In the genomic region with DNA sequence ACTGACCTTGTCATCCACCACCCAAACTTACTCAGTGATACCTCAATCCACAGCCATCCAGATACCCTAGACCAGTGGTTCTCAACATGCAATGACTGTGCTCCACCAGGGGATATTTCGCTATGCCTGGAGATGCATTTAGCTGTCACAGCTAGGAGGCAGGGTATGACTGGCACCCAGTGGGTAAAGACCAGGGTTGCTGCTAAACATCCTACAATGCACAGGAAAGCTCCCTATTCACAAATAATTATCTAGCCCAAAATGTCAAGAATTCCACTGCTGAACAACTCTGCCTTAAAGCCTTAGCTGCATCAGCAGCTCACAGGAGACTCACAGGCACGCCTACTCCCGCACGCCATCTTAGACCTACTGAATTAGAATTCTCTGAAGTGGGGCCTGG, we compare ENCODE assay signal across 20 cellular contexts.
DNase-seq lines count a peak whose midpoint lies in the region; ATAC-seq, FAIRE-seq and TF ChIP-seq lines count a peak whose summit lies in the region.
"Had no signal": no experiment of that assay in that cellular context is flagged by ENCODE, and none has a peak within 500 bp of the region (broad histone marks: within the 10 kb centered on the region; RNA-seq: fewer than 3 reads in every experiment).

No MANE protein-coding gene starts in this region.

- H3K4me2 ChIP-seq in GM12878 (ENCODE audit: control insufficient read depth, insufficient read depth) (no peak overlapping the region), hepatocyte (peak overlapping the region; percentile 19)
- H3K4me2 ChIP-seq: KMS-11 had no signal

- H3K9me3 ChIP-seq in GM12878 (replicated peaks; ENCODE audit: control insufficient read depth, insufficient read depth, low read length), result no peaks in the 10 kb centered on the region; the same call in 2 of the 3 replicates
- H3K9me3 ChIP-seq in hepatocyte (ENCODE audit: low read depth), result no peaks in the 10 kb centered on the region
- no peaks in the 10 kb centered on the region for H3K9me3 ChIP-seq in vagina

- H3K36me3 ChIP-seq in GM12878 (ENCODE audit: control insufficient read depth in 2 of 2, insufficient read depth in 2 of 2, low read length in 1 of 2), result no peaks in the 10 kb centered on the region
- H3K36me3 ChIP-seq in hepatocyte (replicated peaks; ENCODE audit: insufficient read depth, low read depth), result no peaks in the 10 kb centered on the region
- no peaks in the 10 kb centered on the region for H3K36me3 ChIP-seq in vagina
- H3K36me3 ChIP-seq: BE2C had no signal

- POLR2A ChIA-PET in GM12878 (lab: Charles Lee), result no interaction called here

- H3K79me2 ChIP-seq in GM12878 (ENCODE audit: control insufficient read depth, insufficient read depth, low read length) (no peaks in the 10 kb centered on the region), hepatocyte (no peaks in the 10 kb centered on the region)

- 73% methylated on average over 4 of the region's 4 CpGs for WGBS in GM12878 (ENCODE audit: insufficient coverage, insufficient replicate concordance, low lambda C conversion rate, missing lambda C conversion rate)
- 98% methylated on average over 4 of the region's 4 CpGs for WGBS in hepatocyte (ENCODE audit: low lambda C conversion rate, missing lambda C conversion rate)

- no TSS peak for BruUV-seq in GM12878 (replicated peaks; lab: Mats Ljungman, UMichigan)

- H3K9ac ChIP-seq in GM12878 (ENCODE audit: control insufficient read depth, insufficient read depth, low read length), result no peak overlapping the region
- H3K9ac ChIP-seq: KMS-11 had no signal

- H3K4me3 ChIP-seq in GM12878, result no peak overlapping the region
- H3K4me3 ChIP-seq in hepatocyte, result no peak overlapping the region
- H3K4me3 ChIP-seq in vagina, result no peak overlapping the region

- peaks cover 3% of the 10 kb centered on the region for H3K4me1 ChIP-seq in GM12878 (ENCODE audit: control insufficient read depth, insufficient read depth, low read length)
- no peaks in the 10 kb centered on the region for H3K4me1 ChIP-seq in hepatocyte (ENCODE audit: insufficient read depth)
- no peaks in the 10 kb centered on the region for H3K4me1 ChIP-seq in vagina
- H3K4me1 ChIP-seq: BE2C had no signal

- CTCF ChIA-PET in GM12878 (lab: Yijun Ruan, JAX), result interaction anchor here (0.8 to 2.9 kb wide), 12 partner anchors 9 to 322 kb away, joined by 3 to 28 read pairs (median 3); partner anchors contain the start of gene GRIN2A

- no peak for TF ChIP-seq POLR2A in GM12878 (IDR thresholded peaks at IDR 0.05; ENCODE audit: low read depth, low read length)
- TF ChIP-seq POLR2A in vagina (IDR thresholded peaks at IDR 0.05), result no peak
- TF ChIP-seq POLR2A in erythroblast (IDR thresholded peaks at IDR 0.05; ENCODE audit: low read length), result no peak

- DNase-seq in GM12878 (ENCODE audit: low read depth, low spot score), result no peak
- DNase-seq in hepatocyte (ENCODE audit: low spot score), result no peak
- DNase-seq in superior temporal gyrus (ENCODE audit: extremely low spot score), result peak; percentile 50
- no peak for DNase-seq in vagina (ENCODE audit: extremely low spot score in 2 of 2)
- DNase-seq in NCI-H1436 treated with DMSO at 0.1 percent for 48 hours (lab: John Stamatoyannopoulos, UW), result no peak
- DNase-seq in amniotic stem cell (lab: John Stamatoyannopoulos, UW), result no peak
- no peak for DNase-seq in erythroblast (lab: John Stamatoyannopoulos, UW)
- DNase-seq: BE2C; CD4-positive, alpha-beta memory T cell; GOT3; NCI-H1092 treated with DMSO at 0.1 percent for 48 hours; NCI-H187 treated with DMSO at 0.1 percent for 48 hours; NCI-H2171 treated with DMSO at 0.1 percent for 48 hours; NCI-H510A; SIG-M5 had no signal

- H2AFZ ChIP-seq in GM12878 (ENCODE audit: control insufficient read depth, low read depth, low read length) (no peak overlapping the region), hepatocyte (no peak overlapping the region)

- TF ChIP-seq RAD21 in GM12878 (IDR thresholded peaks at IDR 0.05; ENCODE audit: insufficient read depth, low read depth, low read length), result peak; percentile 30; the same call in 1 of the 2 replicates

- intact Hi-C loops in GM12878 (cut with micrococcal nuclease; ENCODE audit: unreplicated experiment) (loop anchor here (5.0 kb wide), 1 partner anchor 213 kb away; the partner anchor contains the start of gene GRIN2A), vagina (cut with DNase I) (no loop called here)

- no peak for FAIRE-seq in GM12878 (lab: Jason Lieb, UNC)
- FAIRE-seq: GM12891, GM19239, HepG2 had no signal

- RAD21 ChIA-PET in GM12878 (lab: Charles Lee; ENCODE audit: unreplicated experiment), result interaction anchor here (0.5 to 2.2 kb wide), 14 partner anchors 10 to 540 kb away, joined by 3 to 16 read pairs (median 4); no protein-coding TSS in a partner anchor

- no peak overlapping the region for H3K27ac ChIP-seq in GM12878 (ENCODE audit: control insufficient read depth, insufficient read depth)
- H3K27ac ChIP-seq in hepatocyte, result peak overlapping the region; percentile 34
- H3K27ac ChIP-seq in vagina, result no peak overlapping the region
- H3K27ac ChIP-seq: KMS-11 had no signal

- ATAC-seq in GM12878, result peak; percentile 58
- ATAC-seq: HepG2 had no signal

- TF ChIP-seq CTCF in GM12874 (IDR thresholded peaks at IDR 0.05; ENCODE audit: insufficient read depth, low read depth, low read length) (peak; percentile 14; the same call in 1 of the 2 replicates), GM12878 (IDR thresholded peaks at IDR 0.05 in 2 of 3, conservative IDR thresholded peaks at IDR 0.05 in 1 of 3; ENCODE audit: control insufficient read depth in 2 of 3, extremely low read depth in 1 of 3, insufficient read depth in 1 of 3, low read depth in 3 of 3, low read length in 3 of 3) (peak in 2 of 3 experiments; percentile 10 to 20; a peak in 2 of 6 replicates), hepatocyte (IDR thresholded peaks at IDR 0.05; ENCODE audit: poor library complexity) (no peak), vagina (IDR thresholded peaks at IDR 0.05) (no peak)

- SMC1A ChIA-PET in GM12878 (lab: Charles Lee; ENCODE audit: uncharacterized antibody, unreplicated experiment), result interaction anchor here (0.9 to 3.2 kb wide), 17 partner anchors 9 to 220 kb away, joined by 3 to 28 read pairs (median 4); no protein-coding TSS in a partner anchor

- TF ChIP-seq EP300 in GM12878 (IDR thresholded peaks at IDR 0.05; ENCODE audit: borderline replicate concordance in 1 of 2, control insufficient read depth in 1 of 2, low read depth in 2 of 2, low read length in 2 of 2), result no peak

- no peaks in the 10 kb centered on the region for H3K9me2 ChIP-seq in hepatocyte (replicated peaks; ENCODE audit: insufficient read depth)

- no peaks in the 10 kb centered on the region for H3K27me3 ChIP-seq in GM12878 (replicated peaks in 1 of 2; ENCODE audit: control insufficient read depth in 2 of 2, insufficient read depth in 2 of 2, low read length in 1 of 2)
- no peaks in the 10 kb centered on the region for H3K27me3 ChIP-seq in hepatocyte
- H3K27me3 ChIP-seq in vagina, result no peaks in the 10 kb centered on the region
- H3K27me3 ChIP-seq: BE2C had no signal

- in situ Hi-C loops in GM12878 (cut with MboI), result no loop called here

- H4K20me1 ChIP-seq in GM12878 (ENCODE audit: control insufficient read depth, insufficient read depth), result no peaks in the 10 kb centered on the region
- H4K20me1 ChIP-seq in hepatocyte (ENCODE audit: insufficient read depth, poor library complexity, severe bottlenecking), result no peaks in the 10 kb centered on the region

TF ChIP-seq in GM12878, 131 proteins besides CTCF, POLR2A, EP300 and RAD21:
- no peak for TF ChIP-seq NFYA (IDR thresholded peaks at IDR 0.05; ENCODE audit: borderline replicate concordance, low read depth, low read length)
- 0 out of 2 replicates have a peak, but pooled peaks have one; percentile 6 for TF ChIP-seq SMC3 (IDR thresholded peaks at IDR 0.05; ENCODE audit: borderline replicate concordance, low read length)
- TF ChIP-seq, protein P1, sequence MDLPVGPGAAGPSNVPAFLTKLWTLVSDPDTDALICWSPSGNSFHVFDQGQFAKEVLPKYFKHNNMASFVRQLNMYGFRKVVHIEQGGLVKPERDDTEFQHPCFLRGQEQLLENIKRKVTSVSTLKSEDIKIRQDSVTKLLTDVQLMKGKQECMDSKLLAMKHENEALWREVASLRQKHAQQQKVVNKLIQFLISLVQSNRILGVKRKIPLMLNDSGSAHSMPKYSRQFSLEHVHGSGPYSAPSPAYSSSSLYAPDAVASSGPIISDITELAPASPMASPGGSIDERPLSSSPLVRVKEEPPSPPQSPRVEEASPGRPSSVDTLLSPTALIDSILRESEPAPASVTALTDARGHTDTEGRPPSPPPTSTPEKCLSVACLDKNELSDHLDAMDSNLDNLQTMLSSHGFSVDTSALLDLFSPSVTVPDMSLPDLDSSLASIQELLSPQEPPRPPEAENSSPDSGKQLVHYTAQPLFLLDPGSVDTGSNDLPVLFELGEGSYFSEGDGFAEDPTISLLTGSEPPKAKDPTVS (IDR thresholded peaks at IDR 0.05; ENCODE audit: low read depth, low read length), result no peak

Comparison
In these comparisons a context has a peak if more than half of its experiments do, and no peak if none do; other contexts are left out.
1. CTCF ChIP-seq: peak in GM12874 (single experiment) and GM12878 (2 of 3); none in hepatocyte (single experiment) and vagina (0 of 3).